8 cellular contexts compared by ENCODE assay signal in the genomic region with DNA sequence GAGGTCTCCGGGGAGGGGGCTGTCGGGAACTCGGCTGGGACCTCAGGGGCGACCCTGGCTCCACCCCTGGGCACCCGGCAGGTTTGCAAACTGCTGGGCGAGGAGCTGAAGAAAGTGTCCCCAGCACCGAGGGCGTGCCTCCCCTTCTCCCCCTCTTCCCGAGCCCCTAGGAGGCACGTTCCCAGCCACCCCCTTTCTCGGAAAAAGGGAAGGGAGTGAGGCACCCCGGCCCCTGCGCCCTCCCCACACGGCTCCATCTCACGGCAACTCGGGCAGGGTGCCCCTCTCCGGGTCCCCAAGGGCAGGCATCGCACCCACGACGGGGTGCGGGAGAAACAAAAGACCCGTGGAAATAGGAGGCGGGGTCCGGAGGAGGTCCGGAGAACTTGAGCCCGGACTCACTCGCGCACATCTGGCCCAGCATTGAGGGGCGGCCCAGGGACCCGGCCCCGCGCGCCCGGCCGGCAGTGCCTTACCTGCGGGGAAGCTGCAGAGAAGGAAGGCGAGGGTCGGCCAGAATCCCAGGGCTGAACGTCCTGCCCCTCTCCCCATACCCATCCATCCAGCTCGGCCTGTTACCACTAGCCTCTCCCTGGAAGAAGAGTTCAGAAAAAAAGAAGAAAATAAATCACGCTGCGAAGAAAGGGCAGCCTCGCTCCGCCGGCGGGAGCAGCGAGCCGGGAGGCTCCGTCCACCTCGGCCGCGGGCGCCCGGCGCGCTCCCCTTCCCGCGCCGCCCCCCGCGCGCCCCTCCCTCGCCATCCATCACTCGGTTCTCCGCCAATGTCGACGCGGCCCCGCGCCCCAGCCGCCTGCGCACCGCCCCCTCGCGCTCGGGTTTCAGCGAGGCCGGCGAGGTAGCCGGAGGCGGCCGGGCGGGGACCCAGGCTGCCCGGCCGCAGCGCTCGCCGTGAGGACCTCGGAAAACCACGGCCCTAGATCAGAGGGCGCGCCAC. TPM values are rescaled to one million over a fixed set of nuclear protein-coding genes. Genes with fewer than 3 reads are reported as not detected.
DNase-seq lines count a peak whose midpoint lies in the region; TF ChIP-seq lines count a peak whose summit lies in the region.

No MANE protein-coding gene starts in this region.

- H3K27ac ChIP-seq in VCaP (peak overlapping the region; percentile 39; the same call in 1 of the 2 replicates), OCI-LY7 (ENCODE audit: low read depth, low read length, poor library complexity, severe bottlenecking) (no peak overlapping the region)

- TF ChIP-seq CTCF in AG09319 (IDR thresholded peaks at IDR 0.05; ENCODE audit: low read depth, low read length) = no peak
- TF ChIP-seq CTCF in VCaP (conservative IDR thresholded peaks at IDR 0.05) = peak; percentile 29; the same call in 1 of the 2 replicates
- TF ChIP-seq CTCF in foreskin fibroblast (IDR thresholded peaks at IDR 0.05; ENCODE audit: low read depth, low read length) = no peak
- TF ChIP-seq CTCF in nephron (IDR thresholded peaks at IDR 0.05; ENCODE audit: unreplicated experiment in 3 of 3) = no peak
- TF ChIP-seq CTCF in OCI-LY7 (conservative IDR thresholded peaks at IDR 0.05; ENCODE audit: low read length) = no peak

- BruUV-seq in OCI-LY7 (replicated peaks; lab: Mats Ljungman, UMichigan) = no TSS peak

- peaks cover 69% of the 10 kb centered on the region for H3K4me1 Mint-ChIP-seq in nephron

- no peak overlapping the region for H3K4me2 ChIP-seq in OCI-LY7 (ENCODE audit: low read length)

- no peaks in the 10 kb centered on the region for H3K9me2 ChIP-seq in OCI-LY7 (ENCODE audit: insufficient read depth, low read length)

- H2AFZ ChIP-seq in OCI-LY7 (ENCODE audit: low read length) = no peak overlapping the region

- peak overlapping the region; percentile 94 to 95 (median 95) for H3K4me3 Mint-ChIP-seq in nephron

- no peaks in the 10 kb centered on the region for H3K4me1 ChIP-seq in OCI-LY7 (ENCODE audit: insufficient read depth, low read length, poor library complexity, severe bottlenecking)

- H3K4me3 ChIP-seq in foreskin fibroblast (ENCODE audit: low read depth in 1 of 2, low read length in 2 of 2) = peak overlapping the region; percentile 54 to 73
- no peak overlapping the region for H3K4me3 ChIP-seq in OCI-LY7 (ENCODE audit: low read depth, low read length, poor library complexity, severe bottlenecking)

- H3K9me3 ChIP-seq in OCI-LY7 (ENCODE audit: low read length) = no peaks in the 10 kb centered on the region

- H3K36me3 ChIP-seq in OCI-LY7 (ENCODE audit: insufficient read depth, low read length) = no peaks in the 10 kb centered on the region

- no peaks in the 10 kb centered on the region for H4K20me1 ChIP-seq in OCI-LY7 (ENCODE audit: insufficient read depth, low read length)

- H3K9me3 Mint-ChIP-seq in nephron = no peaks in the 10 kb centered on the region

- peaks cover 7% of the 10 kb centered on the region for H3K36me3 Mint-ChIP-seq in nephron (ENCODE audit: low read depth)

- H3K79me2 ChIP-seq in OCI-LY7 (ENCODE audit: insufficient read depth, low read depth, low read length) = no peaks in the 10 kb centered on the region

- intact Hi-C loops in OCI-LY7 (cut with micrococcal nuclease; ENCODE audit: unreplicated experiment) = no loop called here

- peak overlapping the region; percentile 92 to 98 (median 97) for H3K27ac Mint-ChIP-seq in nephron

- POLR2A ChIA-PET in OCI-LY7 (lab: Charles Lee) = no interaction called here

- DNase-seq in AG09319 (ENCODE audit: extremely low read depth, low read depth) (peak; percentile 37), HK-2 (ENCODE audit: unreplicated experiment) (peak; percentile 26), foreskin fibroblast (peak; percentile 56 to 88), GM19238 (ENCODE audit: insufficient read length, low spot score) (no peak), Ammon's horn (ENCODE audit: low spot score) (no peak), OCI-LY7 (ENCODE audit: low spot score) (no peak)

- peaks cover 18% of the 10 kb centered on the region for H3K27me3 Mint-ChIP-seq in nephron (ENCODE audit: low read depth)

- CTCF ChIA-PET in OCI-LY7 (lab: Charles Lee; ENCODE audit: unreplicated experiment) = no interaction called here

RNA-seq across cellular contexts. Expression of a gene that starts 16.3 kb away (rescaled TPM):
- total RNA-seq in OCI-LY7 (2014; rRNA removed; shearing (Covaris generic)) = not detected in 2 replicates
- not detected in 2 replicates for total RNA-seq in OCI-LY7 (2022)

Comparison
In these comparisons a context has a peak if more than half of its experiments do, and no peak if none do; other contexts are left out.
1. DNase-seq: peak in AG09319 (single experiment), HK-2 (single experiment) and foreskin fibroblast (2 of 2); none in GM19238 (single experiment), Ammon's horn (single experiment) and OCI-LY7 (single experiment).